In genomic region chr6:117423754-117424153, GRCh38 we compare ENCODE assay signal across 18 cellular contexts. TPM values are rescaled to one million over a fixed set of nuclear protein-coding genes. Genes with fewer than 3 reads are reported as not detected.
A peak's percentile ranks its signal among the peaks of the same experiment; 100 is the strongest.
DNase-seq lines count a peak whose midpoint lies in the region; ATAC-seq and TF ChIP-seq lines count a peak whose summit lies in the region.
"Had no signal": no experiment of that assay in that cellular context is flagged by ENCODE, and none has a peak within 500 bp of the region (broad histone marks: within the 10 kb centered on the region; RNA-seq: fewer than 3 reads in every experiment).

No MANE protein-coding gene starts in this region.

- CTCF ChIA-PET in MCF 10A (lab: Yijun Ruan, JAX): interaction anchor here (0.6 to 3.7 kb wide), 2 partner anchors 17 to 25 kb away, joined by 4 to 25 read pairs; no protein-coding TSS in a partner anchor

- intact Hi-C loops in MCF 10A (cut with micrococcal nuclease): no loop called here
- intact Hi-C loops in breast epithelium (cut with DNase I; ENCODE audit: low total_unique reads): no loop called here
- intact Hi-C loops in left lung (cut with DNase I): no loop called here

- no peak for TF ChIP-seq POLR2A in breast epithelium (IDR thresholded peaks at IDR 0.05)

- POLR2A ChIA-PET in MCF 10A (lab: Yijun Ruan, JAX): interaction anchor here (0.7 to 11.7 kb wide), 15 partner anchors 9 to 180 kb away, joined by 3 to 222 read pairs (median 6); partner anchors contain the start of gene GOPC

- DNase-seq in MCF 10A (ENCODE audit: unreplicated experiment) (peak; percentile 91), breast epithelium (ENCODE audit: low spot score in 2 of 2) (no peak), cerebellar cortex (ENCODE audit: low spot score) (peak; percentile 93), left lung (no peak), epidermal melanocyte (ENCODE audit: insufficient read length, low spot score) (no peak), SKM-1 treated with dmso at 0.1 percent for 144 hours (lab: John Stamatoyannopoulos, UW; ENCODE audit: unreplicated experiment) (no peak)
- DNase-seq: 8988T; CD4-positive, alpha-beta memory T cell; DMS79 treated with DMSO at 0.1 percent for 48 hours; Kasumi-1; NCI-H1048; NCI-H146; NCI-H2081 treated with DMSO at 0.1 percent for 48 hours; NCI-H524 had no signal

- H3K9ac ChIP-seq in skeletal muscle satellite cell (ENCODE audit: low read depth, low read length): peak overlapping the region; percentile 42

- peak overlapping the region; percentile 76 for H3K27ac Mint-ChIP-seq in MCF 10A (ENCODE audit: low read depth, unreplicated experiment)
- H3K27ac Mint-ChIP-seq in activated T-helper 17 cell treated with anti-CD3 and anti-CD28 coated beads, Interleukin-2, amount 50 U/mL, for 72 hours: no peak overlapping the region
- H3K27ac Mint-ChIP-seq: CD4-positive, alpha-beta memory T cell; IgD-negative memory B cell had no signal

- TF ChIP-seq CTCF in MCF 10A (IDR thresholded peaks at IDR 0.05; ENCODE audit: unreplicated experiment) (no peak), breast epithelium (IDR thresholded peaks at IDR 0.05) (no peak), left lung (IDR thresholded peaks at IDR 0.05) (no peak)

- no TSS peak for BruUV-seq in MCF 10A (replicated peaks; lab: Mats Ljungman, UMichigan)

- H3K27me3 Mint-ChIP-seq in MCF 10A (ENCODE audit: insufficient read depth, unreplicated experiment): no peaks in the 10 kb centered on the region
- H3K27me3 Mint-ChIP-seq in activated T-helper 17 cell treated with anti-CD3 and anti-CD28 coated beads, Interleukin-2, amount 50 U/mL, for 72 hours: peaks cover 21% of the 10 kb centered on the region

- H3K27ac ChIP-seq in breast epithelium (no peak overlapping the region), left lung (peak overlapping the region; percentile 60 to 64)
- H3K27ac ChIP-seq: HL-60 had no signal

- H3K4me3 Mint-ChIP-seq in MCF 10A (ENCODE audit: unreplicated experiment): peak overlapping the region; percentile 79
- H3K4me3 Mint-ChIP-seq in activated T-helper 17 cell treated with anti-CD3 and anti-CD28 coated beads, Interleukin-2, amount 50 U/mL, for 72 hours: no peak overlapping the region
- H3K4me3 Mint-ChIP-seq: CD4-positive, alpha-beta memory T cell; IgD-negative memory B cell had no signal

- H3K27me3 ChIP-seq in breast epithelium (no peaks in the 10 kb centered on the region), left lung (no peaks in the 10 kb centered on the region), skeletal muscle satellite cell (ENCODE audit: control insufficient read depth, insufficient read depth, low read length) (no peaks in the 10 kb centered on the region)

- H3K9me3 Mint-ChIP-seq in MCF 10A (ENCODE audit: unreplicated experiment): no peaks in the 10 kb centered on the region
- H3K9me3 Mint-ChIP-seq in activated T-helper 17 cell treated with anti-CD3 and anti-CD28 coated beads, Interleukin-2, amount 50 U/mL, for 72 hours: no peaks in the 10 kb centered on the region
- H3K9me3 Mint-ChIP-seq: IgD-negative memory B cell had no signal

- H3K4me1 Mint-ChIP-seq in MCF 10A (ENCODE audit: insufficient read depth, unreplicated experiment): peaks cover 40% of the 10 kb centered on the region
- H3K4me1 Mint-ChIP-seq in activated T-helper 17 cell treated with anti-CD3 and anti-CD28 coated beads, Interleukin-2, amount 50 U/mL, for 72 hours: no peaks in the 10 kb centered on the region
- H3K4me1 Mint-ChIP-seq: IgD-negative memory B cell had no signal

- H3K4me3 ChIP-seq in breast epithelium (no peak overlapping the region), left lung (peak overlapping the region; percentile 7 to 24), skeletal muscle satellite cell (ENCODE audit: low read length) (no peak overlapping the region)

- H3K36me3 Mint-ChIP-seq in MCF 10A (ENCODE audit: insufficient read depth, unreplicated experiment): peaks cover 25% of the 10 kb centered on the region
- H3K36me3 Mint-ChIP-seq in activated T-helper 17 cell treated with anti-CD3 and anti-CD28 coated beads, Interleukin-2, amount 50 U/mL, for 72 hours (ENCODE audit: low read depth): no peaks in the 10 kb centered on the region
- H3K36me3 Mint-ChIP-seq: CD4-positive, alpha-beta memory T cell; IgD-negative memory B cell had no signal

- H3K9me3 ChIP-seq in breast epithelium (no peaks in the 10 kb centered on the region), left lung (no peaks in the 10 kb centered on the region), skeletal muscle satellite cell (replicated peaks; ENCODE audit: low read length) (no peaks in the 10 kb centered on the region)

- H3K36me3 ChIP-seq in breast epithelium: no peaks in the 10 kb centered on the region
- no peaks in the 10 kb centered on the region for H3K36me3 ChIP-seq in left lung
- H3K36me3 ChIP-seq in skeletal muscle satellite cell (ENCODE audit: insufficient read depth, low read length): no peaks in the 10 kb centered on the region

- H3K4me2 ChIP-seq in skeletal muscle satellite cell (ENCODE audit: low read length): peak overlapping the region; percentile 5

- no peaks in the 10 kb centered on the region for H3K4me1 ChIP-seq in breast epithelium
- H3K4me1 ChIP-seq in left lung: no peaks in the 10 kb centered on the region
- peaks cover 12% of the 10 kb centered on the region for H3K4me1 ChIP-seq in skeletal muscle satellite cell (ENCODE audit: control insufficient read depth, insufficient read depth, low read length)

- ATAC-seq in left lung: peak; percentile 36
- no peak for ATAC-seq in activated T-helper 17 cell treated with anti-CD3 and anti-CD28 coated beads, Interleukin-2, amount 50 U/mL, for 72 hours (replicated peaks)

RNA-seq across cellular contexts. Expression of gene ROS1, which starts 2.0 kb away (rescaled TPM):
- total RNA-seq in MCF 10A (2022) (63.0 and 69.6 TPM in 2 replicates), breast epithelium (under 1 TPM in 1 of 3 donors, not detected in 2; under 0.01 TPM), left lung (100 to 1,000 TPM in 1 of 2 donors, 10 to 100 TPM in 1; 80.2 to 305 TPM)
- total RNA-seq in skeletal muscle satellite cell (2012; rRNA removed): 2.0 and 4.3 TPM in 2 replicates
- total RNA-seq in activated T-helper 17 cell treated with anti-CD3 and anti-CD28 coated beads, Interleukin-2, amount 50 U/mL, for 72 hours: not detected
- total RNA-seq: CD4-positive, alpha-beta memory T cell had no signal

RNA-seq across cellular contexts. Expression of gene DCBLD1, which starts 58.7 kb away (rescaled TPM):
- 25.4 and 26.8 TPM in 2 replicates for total RNA-seq in MCF 10A (2022)
- 10 to 100 TPM; 10.4 to 16.0 (median 11.8) TPM for total RNA-seq in breast epithelium
- total RNA-seq in left lung: 10 to 100 TPM; 20.8 to 55.8 TPM
- total RNA-seq in skeletal muscle satellite cell (2012; rRNA removed): 24.2 and 30.2 TPM in 2 replicates
- total RNA-seq in activated T-helper 17 cell treated with anti-CD3 and anti-CD28 coated beads, Interleukin-2, amount 50 U/mL, for 72 hours: 1 to 10 TPM; 1.8 to 2.9 TPM

Comparison
In these comparisons a context has a peak if more than half of its experiments do, and no peak if none do; other contexts are left out.
1. DNase-seq: peak in MCF 10A (single experiment) and cerebellar cortex (single experiment); none in breast epithelium (0 of 2), left lung (0 of 2), epidermal melanocyte (single experiment) and SKM-1 treated with dmso at 0.1 percent for 144 hours (single experiment).
2. RNA of gene ROS1, which starts 2.0 kb away (total RNA-seq): 80.2 to 305 TPM in left lung and 63.0 to 69.6 TPM in MCF 10A; under 0.01 TPM in breast epithelium and not detected in activated T-helper 17 cell treated with anti-CD3 and anti-CD28 coated beads, Interleukin-2, amount 50 U/mL, for 72 hours; every median in the first group is over 10 times any median in the second.
3. H3K27ac ChIP-seq: peak in left lung (2 of 2); none in breast epithelium (0 of 2).
4. H3K4me3 ChIP-seq: peak in left lung (2 of 2); none in breast epithelium (0 of 3) and skeletal muscle satellite cell (single experiment).